21 cellular contexts compared by ENCODE assay signal in genomic region chrX:2576793-2577192, GRCh38.
DNase-seq lines count a peak whose midpoint lies in the region; ATAC-seq, FAIRE-seq and TF ChIP-seq lines count a peak whose summit lies in the region.
"Had no signal": no experiment of that assay in that cellular context is flagged by ENCODE, and none has a peak within 500 bp of the region (broad histone marks: within the 10 kb centered on the region; RNA-seq: fewer than 3 reads in every experiment).

No MANE protein-coding gene starts in this region.

- DNase-seq in COLO829 (ENCODE audit: low spot score) (peak; percentile 40), GM23248 (peak; percentile 22), RWPE2 (ENCODE audit: low spot score) (no peak), foreskin keratinocyte (peak in 1 of 2 donors; percentile 57), NCI-H187 treated with DMSO at 0.1 percent for 48 hours (lab: John Stamatoyannopoulos, UW) (no peak), small intestine (no peak), WERI-Rb-1 (no peak)
- DNase-seq: activated CD4-positive, alpha-beta T cell treated with anti-CD3 and anti-CD28 coated beads for 48 hours; CD4-positive, alpha-beta memory T cell; colonic mucosa; DMS79; endodermal cell; glutamatergic neuron; midbrain; NCI-H1092 treated with DMSO at 0.1 percent for 48 hours; NCI-H2081 treated with DMSO at 0.1 percent for 48 hours; NCI-H524; Right ventricle myocardium superior; sigmoid colon; testis had no signal

- H3K9me3 ChIP-seq in GM23248 (ENCODE audit: low read depth) (no peaks in the 10 kb centered on the region), RWPE2 (ENCODE audit: severe bottlenecking) (no peaks in the 10 kb centered on the region), small intestine (ENCODE audit: control insufficient read depth, low read depth) (no peaks in the 10 kb centered on the region), WERI-Rb-1 (ENCODE audit: severe bottlenecking) (no peaks in the 10 kb centered on the region)
- H3K9me3 ChIP-seq: colonic mucosa, sigmoid colon, testis had no signal

- H3K4me2 ChIP-seq in GM23248 (ENCODE audit: unreplicated experiment) = no peak overlapping the region

- in situ Hi-C loops in GM23248 (cut with MboI) = no loop called here

- no peaks in the 10 kb centered on the region for H3K79me2 ChIP-seq in GM23248 (ENCODE audit: insufficient read depth)

- H3K27me3 ChIP-seq in GM23248 (replicated peaks; ENCODE audit: insufficient read depth) = peaks cover 6% of the 10 kb centered on the region
- peaks cover 7% of the 10 kb centered on the region for H3K27me3 ChIP-seq in RWPE2 (ENCODE audit: insufficient read depth, poor library complexity, severe bottlenecking)
- H3K27me3 ChIP-seq in foreskin keratinocyte = peaks cover 13% of the 10 kb centered on the region
- no peaks in the 10 kb centered on the region for H3K27me3 ChIP-seq in small intestine (ENCODE audit: control insufficient read depth in 2 of 2, insufficient read depth in 2 of 2, low read length in 2 of 2)
- no peaks in the 10 kb centered on the region for H3K27me3 ChIP-seq in WERI-Rb-1 (ENCODE audit: insufficient read depth, low read depth, severe bottlenecking)
- H3K27me3 ChIP-seq: colonic mucosa, testis had no signal

- 76 to 84% methylated on average over 8 of the region's 8 CpGs for WGBS in GM23248 (ENCODE audit: low coverage in 1 of 2, low lambda C conversion rate in 2 of 2, missing lambda C conversion rate in 2 of 2), 2 experiments
- 90 to 94% (median 92%) methylated on average over 8 of the region's 8 CpGs for WGBS in small intestine, 3 donors

- ATAC-seq in RWPE2 (ENCODE audit: low read depth) = peak; percentile 71
- peak; percentile 71 for ATAC-seq in foreskin keratinocyte
- ATAC-seq: stimulated activated memory B cell treated with anti-CD40 and anti-IgM and Interleukin-4, amounts not matched to agents 10 μg/mL and 1 μg/mL and 100 μg/mL, for 72 hours had no signal

- TF ChIP-seq CTCF in RWPE2 (IDR thresholded peaks at IDR 0.05; ENCODE audit: poor library complexity, severe bottlenecking) (no peak), foreskin keratinocyte (conservative IDR thresholded peaks at IDR 0.05) (no peak), WERI-Rb-1 (IDR thresholded peaks at IDR 0.05; ENCODE audit: low read depth, low read length) (no peak)

- H3K4me1 ChIP-seq in GM23248 (ENCODE audit: insufficient read depth) (no peaks in the 10 kb centered on the region), RWPE2 (ENCODE audit: insufficient read depth, poor library complexity, severe bottlenecking) (peaks cover 9% of the 10 kb centered on the region), foreskin keratinocyte (no peaks in the 10 kb centered on the region), small intestine (ENCODE audit: control insufficient read depth in 2 of 2, insufficient read depth in 1 of 2, low read depth in 1 of 2, low read length in 1 of 2) (no peaks in the 10 kb centered on the region)
- H3K4me1 ChIP-seq: colonic mucosa, sigmoid colon, testis had no signal

- no peak overlapping the region for H2AFZ ChIP-seq in GM23248

- no peak for FAIRE-seq in small intestine (lab: Jason Lieb, UNC)

- H3F3A ChIP-seq in GM23248 (ENCODE audit: insufficient read depth) = no peaks in the 10 kb centered on the region

- no peak overlapping the region for H3K9ac ChIP-seq in GM23248

- H3K27ac ChIP-seq in GM23248 (no peak overlapping the region), RWPE2 (ENCODE audit: poor library complexity, severe bottlenecking) (no peak overlapping the region), foreskin keratinocyte (no peak overlapping the region), small intestine (ENCODE audit: low read depth in 1 of 2, low read length in 1 of 2) (no peak overlapping the region), WERI-Rb-1 (no peak overlapping the region)
- H3K27ac ChIP-seq: colonic mucosa, sigmoid colon, testis had no signal

- H3K4me3 ChIP-seq in GM23248 (no peak overlapping the region), RWPE2 (ENCODE audit: severe bottlenecking) (no peak overlapping the region), small intestine (ENCODE audit: low read depth in 1 of 2, low read length in 2 of 2) (no peak overlapping the region), WERI-Rb-1 (ENCODE audit: low read depth, low read length) (no peak overlapping the region)
- H3K4me3 ChIP-seq: colonic mucosa, sigmoid colon, testis had no signal

- H3K9me2 ChIP-seq in GM23248 (ENCODE audit: insufficient read depth) = no peaks in the 10 kb centered on the region

- no peaks in the 10 kb centered on the region for H4K20me1 ChIP-seq in GM23248 (ENCODE audit: insufficient read depth)

- no peaks in the 10 kb centered on the region for H3K36me3 ChIP-seq in GM23248 (ENCODE audit: low read depth)
- no peaks in the 10 kb centered on the region for H3K36me3 ChIP-seq in RWPE2 (ENCODE audit: low read depth)
- H3K36me3 ChIP-seq in small intestine (ENCODE audit: control insufficient read depth in 2 of 2, insufficient read depth in 2 of 2, low read length in 2 of 2) = no peaks in the 10 kb centered on the region
- H3K36me3 ChIP-seq in WERI-Rb-1 = no peaks in the 10 kb centered on the region
- H3K36me3 ChIP-seq: colonic mucosa, sigmoid colon had no signal

Comparison
In these comparisons a context has a peak if more than half of its experiments do, and no peak if none do; other contexts are left out.
1. DNase-seq: peak in COLO829 (single experiment) and GM23248 (single experiment); none in RWPE2 (single experiment), NCI-H187 treated with DMSO at 0.1 percent for 48 hours (single experiment), small intestine (single experiment) and WERI-Rb-1 (single experiment).